Comparison of ENCODE assay signal across 1 cellular context in genomic region chr10:75083972-75084833, GRCh38.
TF ChIP-seq lines count a peak whose summit lies in the region.

No MANE protein-coding gene starts in this region.

TF ChIP-seq in HEK293, 187 proteins besides CTCF, POLR2A, EP300 and RAD21 (continued from another document):
- TF ChIP-seq ZNF639 (tag by site-specific recombination; IDR thresholded peaks at IDR 0.05) (no peak), TRIM28 (IDR thresholded peaks at IDR 0.05; ENCODE audit: borderline replicate concordance, low read length) (no peak), ZNF341 (tag by site-specific recombination; IDR thresholded peaks at IDR 0.05; ENCODE audit: low read depth) (peak; percentile 27; the same call in 1 of the 2 replicates), ZBTB49 (tag by site-specific recombination; IDR thresholded peaks at IDR 0.05; ENCODE audit: low read depth) (no peak), ZNF140 (tag by site-specific recombination; IDR thresholded peaks at IDR 0.05) (no peak), ZNF239 (tag by site-specific recombination; IDR thresholded peaks at IDR 0.05) (no peak)
